12 cellular contexts compared by ENCODE assay signal in genomic region chr12:52728374-52728773, GRCh38. TPM values are rescaled to one million over a fixed set of nuclear protein-coding genes. Genes with fewer than 3 reads are reported as not detected.
"Had no signal": no experiment of that assay in that cellular context is flagged by ENCODE, and none has a peak within 500 bp of the region (broad histone marks: within the 10 kb centered on the region; RNA-seq: fewer than 3 reads in every experiment).

No MANE protein-coding gene starts in this region.

- ATAC-seq: GM23338, HCT116 had no signal

- H3K9ac ChIP-seq: GM23248 had no signal

- H3K27ac ChIP-seq: GM23248 had no signal

- H3K4me3 ChIP-seq: GM23248, GM23338, HAP-1 had no signal

- DNase-seq: GM23248, GOT3, H7, H9, HCEC 1CT, HFFc6 had no signal

- H3K4me2 ChIP-seq: GM23338 had no signal

- H3K36me3 ChIP-seq: HAP-1 had no signal

- H3K4me1 ChIP-seq: HAP-1 had no signal

- H3K9me3 ChIP-seq: HAP-1 had no signal

- FAIRE-seq: H1, H54 had no signal

- H2AFZ ChIP-seq: GM23248, GM23338 had no signal

RNA-seq across cellular contexts. Expression of gene KRT77, which starts 25.1 kb away (rescaled TPM):
- total RNA-seq: GM23248, GM23338, H1, H4, H7, H9, HFFc6 had no signal
- polyA plus RNA-seq: GM23248, GM23338 had no signal

RNA-seq across cellular contexts. Expression of gene KRT1, which starts 48.2 kb away (rescaled TPM):
- total RNA-seq: GM23248, GM23338, H1, H4, H7, H9, HFFc6 had no signal
- polyA plus RNA-seq: GM23248, GM23338, H1 had no signal

RNA-seq across cellular contexts. Expression of gene KRT76, which starts 48.8 kb away (rescaled TPM):
- total RNA-seq: GM23248, GM23338, H1, H4, H7, H9, HFFc6 had no signal
- polyA plus RNA-seq: GM23248, GM23338, H1 had no signal
